ENCODE assay signal across 12 cellular contexts in genomic region chr20:10306440-10307358, GRCh38.
DNase-seq lines count a peak whose midpoint lies in the region; ATAC-seq, FAIRE-seq and TF ChIP-seq lines count a peak whose summit lies in the region.
"Had no signal": no experiment of that assay in that cellular context is flagged by ENCODE, and none has a peak within 500 bp of the region (broad histone marks: within the 10 kb centered on the region; RNA-seq: fewer than 3 reads in every experiment).

No MANE protein-coding gene starts in this region.

- 46% methylated on average over 3 of the region's 3 CpGs for WGBS in A549 (ENCODE audit: missing lambda C conversion rate)

- CTCF ChIA-PET in A549 (lab: Yijun Ruan, JAX), result interaction anchor here (0.8 to 2.4 kb wide), 12 partner anchors 9 to 328 kb away, joined by 3 to 8 read pairs (median 4); partner anchors contain the start of gene MKKS

- peak; percentile 50 to 64; a peak in 2 of 5 replicates for TF ChIP-seq EP300 in A549 (IDR thresholded peaks at IDR 0.05)

- 0 out of 5 replicates have a peak, but pooled peaks of 1 of the 2 experiments have one; percentile 18 for TF ChIP-seq RAD21 in A549 (conservative IDR thresholded peaks at IDR 0.05 in 1 of 2, IDR thresholded peaks at IDR 0.05 in 1 of 2)

- H3K27me3 ChIP-seq in Peyer's patch, result no peaks in the 10 kb centered on the region
- H3K27me3 ChIP-seq: neural progenitor cell, upper lobe of right lung had no signal

- TF ChIP-seq POLR2A in A549 (IDR thresholded peaks at IDR 0.05; ENCODE audit: low read length) (no peak), Peyer's patch (IDR thresholded peaks at IDR 0.05) (no peak)

- peak; percentile 70 for FAIRE-seq in A549 (lab: Jason Lieb, UNC)

- POLR2A ChIA-PET in A549 (lab: Yijun Ruan, JAX), result interaction anchor here (1.1 to 1.4 kb wide), 4 partner anchors 46 to 128 kb away, joined by 3 to 10 read pairs (median 4); partner anchors contain the start of genes SLX4IP and SNAP25

- DNase-seq in A549 (ENCODE audit: low read depth in 1 of 2, low spot score in 1 of 2) (no peak), HFF-Myc (ENCODE audit: extremely low read depth, low read depth) (peak; percentile 22), SW 1271 (lab: John Stamatoyannopoulos, UW) (peak; percentile 42 to 92), fibroblast of peridontal ligament (ENCODE audit: extremely low read depth) (peak; percentile 80), NCI-H82 treated with DMSO at 0.1 percent for 48 hours (lab: John Stamatoyannopoulos, UW; ENCODE audit: unreplicated experiment) (no peak), NCI-H510A treated with DMSO at 0.1 percent for 48 hours (lab: John Stamatoyannopoulos, UW) (no peak), Peyer's patch (no peak)
- DNase-seq: C1 segment of cervical spinal cord, NCI-H1436, upper lobe of right lung had no signal

- H3K4me2 ChIP-seq in A549, result peak overlapping the region; percentile 17
- H3K4me2 ChIP-seq: neural progenitor cell had no signal

- H3K27ac ChIP-seq in A549, result peak overlapping the region; percentile 76 to 83
- no peak overlapping the region for H3K27ac ChIP-seq in Peyer's patch
- H3K27ac ChIP-seq: neural progenitor cell, upper lobe of right lung had no signal

- H3K9me3 ChIP-seq in A549 (no peaks in the 10 kb centered on the region), Peyer's patch (no peaks in the 10 kb centered on the region)
- H3K9me3 ChIP-seq: upper lobe of right lung had no signal

- ATAC-seq in A549 (peak in 1 of 2 experiments; percentile 56; a peak in 3 of 6 replicates), HG03469 (IDR thresholded peaks at IDR 0.05; ENCODE audit: unreplicated experiment) (no peak)
- ATAC-seq: upper lobe of right lung had no signal

- H3K36me3 ChIP-seq in Peyer's patch, result no peaks in the 10 kb centered on the region
- H3K36me3 ChIP-seq: neural progenitor cell, upper lobe of right lung had no signal

- TF ChIP-seq CTCF in A549 (IDR thresholded peaks at IDR 0.05) (no peak), HFF-Myc (IDR thresholded peaks at IDR 0.05; ENCODE audit: low read depth, low read length, missing control alignments) (no peak), Peyer's patch (IDR thresholded peaks at IDR 0.05) (no peak)

- H3K4me3 ChIP-seq in A549 (no peak overlapping the region), HFF-Myc (replicated peaks; ENCODE audit: low read depth, low read length) (no peak overlapping the region), Peyer's patch (no peak overlapping the region)
- H3K4me3 ChIP-seq: neural progenitor cell, upper lobe of right lung had no signal

- H3K4me1 ChIP-seq in A549, result peaks cover 81% of the 10 kb centered on the region
- no peaks in the 10 kb centered on the region for H3K4me1 ChIP-seq in Peyer's patch
- H3K4me1 ChIP-seq: neural progenitor cell, upper lobe of right lung had no signal

TF ChIP-seq in A549, 52 proteins besides CTCF, POLR2A, EP300 and RAD21:
- TF ChIP-seq HMGXB4 (CRISPR knock-in tag; IDR thresholded peaks at IDR 0.05; ENCODE audit: borderline replicate concordance) (no peak), FOSL2 (IDR thresholded peaks at IDR 0.05) (no peak), FOSL2 (CRISPR knock-in tag; IDR thresholded peaks at IDR 0.05) (peak; percentile 39; the same call in 1 of the 2 replicates), HOXB13 (CRISPR knock-in tag; IDR thresholded peaks at IDR 0.05; ENCODE audit: low read depth) (peak; percentile 58; the same call in 1 of the 2 replicates), MAX (IDR thresholded peaks at IDR 0.05) (0 out of 2 replicates have a peak, but pooled peaks have one; percentile 50), NPAS2 (CRISPR knock-in tag; IDR thresholded peaks at IDR 0.05; ENCODE audit: borderline replicate concordance) (no peak), ZFP36 (IDR thresholded peaks at IDR 0.05; ENCODE audit: borderline replicate concordance, partially characterized antibody) (no peak), CEBPB (IDR thresholded peaks at IDR 0.05) (peak in 1 of 2 experiments; percentile 90; a peak in 3 of 4 replicates), JUN (IDR thresholded peaks at IDR 0.05) (peak in 1 of 2 experiments; percentile 46; a peak in 2 of 5 replicates), GATA3 (IDR thresholded peaks at IDR 0.05; ENCODE audit: borderline replicate concordance) (peak; percentile 91), JUNB (IDR thresholded peaks at IDR 0.05) (peak; percentile 63), SMC3 (IDR thresholded peaks at IDR 0.05) (0 out of 3 replicates have a peak, but pooled peaks have one; percentile 7)

Comparison
In these comparisons a context has a peak if more than half of its experiments do, and no peak if none do; other contexts are left out.
1. DNase-seq: peak in HFF-Myc (single experiment), SW 1271 (2 of 2) and fibroblast of peridontal ligament (single experiment); none in A549 (0 of 2), NCI-H82 treated with DMSO at 0.1 percent for 48 hours (single experiment), NCI-H510A treated with DMSO at 0.1 percent for 48 hours (single experiment) and Peyer's patch (0 of 3).
2. H3K27ac ChIP-seq: peak in A549 (2 of 2); none in Peyer's patch (0 of 4).